ENCODE assay signal across 6 cellular contexts in the genomic region with DNA sequence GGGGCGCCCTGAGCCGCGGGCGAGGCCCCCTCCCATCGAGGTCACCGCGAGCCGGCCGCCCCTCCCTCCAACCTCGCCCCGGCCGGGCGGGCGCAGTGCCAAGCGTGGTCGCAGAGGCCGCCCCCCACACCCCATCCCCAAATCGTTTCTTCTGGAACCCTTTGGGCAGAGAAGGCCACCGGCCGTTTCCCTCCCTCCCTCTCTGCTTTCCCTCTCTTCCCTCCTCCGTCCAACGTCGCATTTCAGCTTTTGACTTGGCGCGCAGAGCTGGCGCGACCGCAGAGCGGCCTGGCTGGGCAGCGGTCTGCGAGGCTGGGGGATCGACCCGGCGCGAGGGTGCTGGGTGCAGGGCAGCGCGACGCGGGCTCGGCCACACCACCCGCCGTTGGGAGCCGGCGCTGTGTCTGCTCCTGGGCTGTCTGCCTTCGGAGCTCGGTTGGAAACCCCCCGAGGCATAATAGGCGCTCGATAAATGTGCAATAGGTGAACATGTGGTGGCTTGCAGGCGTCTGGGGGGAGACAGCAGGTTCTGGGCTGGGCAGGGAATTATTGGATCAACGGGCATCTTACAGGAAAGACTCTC. TPM values are rescaled to one million over a fixed set of nuclear protein-coding genes. Genes with fewer than 3 reads are reported as not detected.
DNase-seq lines count a peak whose midpoint lies in the region; ATAC-seq and TF ChIP-seq lines count a peak whose summit lies in the region.

No MANE protein-coding gene starts in this region.

- TF ChIP-seq POLR2A in GM18951 (IDR thresholded peaks at IDR 0.05; ENCODE audit: extremely low read depth, insufficient read depth, insufficient read length), result peak; percentile 35
- no peak for TF ChIP-seq POLR2A in GM18505 (IDR thresholded peaks at IDR 0.05; ENCODE audit: borderline replicate concordance, extremely low read depth, insufficient read depth, insufficient read length)

- intact Hi-C loops in PC-9 (cut with micrococcal nuclease; ENCODE audit: unreplicated experiment), result no loop called here
- intact Hi-C loops in right cardiac atrium (cut with DNase I), result no loop called here
- intact Hi-C loops in aorta (cut with DNase I), result no loop called here

- H3K4me1 ChIP-seq in PC-9 (replicated peaks; ENCODE audit: insufficient read depth) (peaks cover 26% of the 10 kb centered on the region; the same call in 1 of the 2 replicates), right cardiac atrium (ENCODE audit: control insufficient read depth, insufficient read depth, low read length) (peaks cover 3% of the 10 kb centered on the region), aorta (ENCODE audit: control insufficient read depth in 1 of 2, insufficient read depth in 2 of 2, low read length in 2 of 2) (no peaks in the 10 kb centered on the region)

- H3K4me2 ChIP-seq in PC-9, result peak overlapping the region; percentile 98

- WGBS in right cardiac atrium, result under 1% methylated on average over 51 of the region's 51 CpGs
- WGBS in aorta, 2 donors, result 0% methylated on average over 37 to 51 of the region's 51 CpGs

- no peaks in the 10 kb centered on the region for H3K9me3 ChIP-seq in PC-9 (ENCODE audit: insufficient read depth, low read depth)
- H3K9me3 ChIP-seq in right cardiac atrium (ENCODE audit: control insufficient read depth, low read length), result no peaks in the 10 kb centered on the region
- H3K9me3 ChIP-seq in aorta (ENCODE audit: control insufficient read depth, low read length), result no peaks in the 10 kb centered on the region

- in situ Hi-C loops in GM18951 (cut with MboI; ENCODE audit: low sequenced_read_pairs, unreplicated experiment), result no loop called here

- POLR2A ChIA-PET in PC-9 (lab: Charles Lee; ENCODE audit: unreplicated experiment), result interaction anchor here (0.6 to 0.7 kb wide), 2 partner anchors 9 to 11 kb away, joined by 7 to 16 read pairs; no protein-coding TSS in a partner anchor

- no peak for TF ChIP-seq CTCF in PC-9 (conservative IDR thresholded peaks at IDR 0.05)

- H3K27me3 ChIP-seq in PC-9 (ENCODE audit: insufficient read depth, low read depth) (no peaks in the 10 kb centered on the region), right cardiac atrium (ENCODE audit: control insufficient read depth, insufficient read depth) (no peaks in the 10 kb centered on the region), aorta (ENCODE audit: control insufficient read depth in 1 of 2, insufficient read depth in 2 of 2, low read length in 1 of 2) (no peaks in the 10 kb centered on the region)

- H3K36me3 ChIP-seq in PC-9 (ENCODE audit: low read depth) (no peaks in the 10 kb centered on the region), aorta (ENCODE audit: control insufficient read depth in 1 of 2, insufficient read depth in 2 of 2, low read length in 1 of 2) (no peaks in the 10 kb centered on the region)

- H3K9me2 ChIP-seq in PC-9 (ENCODE audit: insufficient read depth), result no peaks in the 10 kb centered on the region

- peak; percentile 1 to 8 for ATAC-seq in right cardiac atrium
- ATAC-seq in aorta (ENCODE audit: low FRiP score), result peak; percentile 8
- no peak for ATAC-seq in GM18505 (IDR thresholded peaks at IDR 0.05; ENCODE audit: unreplicated experiment)

- H3K4me3 ChIP-seq in PC-9 (peak overlapping the region; percentile 56), right cardiac atrium (ENCODE audit: low read length) (peak overlapping the region; percentile 50), aorta (ENCODE audit: low read length in 2 of 2) (peak overlapping the region; percentile 17 to 43)

- peak overlapping the region; percentile 57 for H2AFZ ChIP-seq in PC-9

- H4K20me1 ChIP-seq in PC-9 (ENCODE audit: insufficient read depth), result peaks cover 4% of the 10 kb centered on the region; the same call in 1 of the 2 replicates

- CTCF ChIA-PET in PC-9 (lab: Charles Lee), result no interaction called here

- H3K27ac ChIP-seq in PC-9 (no peak overlapping the region), right cardiac atrium (ENCODE audit: low read length) (no peak overlapping the region), aorta (ENCODE audit: low read depth in 1 of 2, low read length in 2 of 2) (no peak overlapping the region)

- H3F3A ChIP-seq in PC-9 (ENCODE audit: insufficient read depth, low read depth), result peaks cover 34% of the 10 kb centered on the region; the same call in 1 of the 2 replicates

- no TSS peak for BruUV-seq in PC-9 (replicated peaks; lab: Mats Ljungman, UMichigan)

- DNase-seq in PC-9 (peak; percentile 35 to 51), right cardiac atrium (peak in 2 of 3 donors; percentile 72 to 75), aorta (no peak), NCI-H2227 treated with DMSO at 0.1 percent for 48 hours (lab: John Stamatoyannopoulos, UW) (no peak)

- H3K79me2 ChIP-seq in PC-9 (ENCODE audit: low read depth), result no peaks in the 10 kb centered on the region

RNA-seq across cellular contexts. Expression of gene NTN3, which starts 2.9 kb away (rescaled TPM):
- 0.87 and 0.90 TPM in 2 replicates for total RNA-seq in PC-9 (2021)
- 1 to 10 TPM in 2 of 4 donors, under 1 TPM in 2; 0.50 to 1.8 (median 0.90) TPM for total RNA-seq in right cardiac atrium
- 0.59 TPM for polyA plus RNA-seq in right cardiac atrium
- under 1 TPM in 1 of 2 donors, not detected in 1; 0.42 TPM for total RNA-seq in aorta
- polyA plus RNA-seq in aorta, result not detected

RNA-seq across cellular contexts. Expression of gene TBC1D24, which starts 6.7 kb away (rescaled TPM):
- total RNA-seq in PC-9 (2021) (30.0 and 34.2 TPM in 2 replicates), right cardiac atrium (10 to 100 TPM; 11.6 to 15.5 (median 13.0) TPM), aorta (10 to 100 TPM in 1 of 2 donors, 1 to 10 TPM in 1; 6.9 to 15.6 TPM)
- polyA plus RNA-seq in right cardiac atrium (5.7 TPM), aorta (1 to 10 TPM in 1 of 2 donors, under 1 TPM in 1; 0.38 to 3.0 TPM)

RNA-seq across cellular contexts. Expression of gene TEDC2, which starts 8.3 kb away (rescaled TPM):
- total RNA-seq in PC-9 (2021) (26.3 and 28.0 TPM in 2 replicates), right cardiac atrium (1 to 10 TPM in 2 of 4 donors, under 1 TPM in 2; 0.58 to 2.2 (median 1.2) TPM), aorta (under 1 TPM; 0.62 to 0.84 TPM)
- polyA plus RNA-seq in right cardiac atrium (1.5 TPM), aorta (1 to 10 TPM in 1 of 2 donors, under 1 TPM in 1; 0.38 to 1.6 TPM)

RNA-seq across cellular contexts. Expression of gene CCNF, which starts 39.0 kb away (rescaled TPM):
- total RNA-seq in PC-9 (2021) (53.4 and 69.0 TPM in 2 replicates), right cardiac atrium (1 to 10 TPM in 3 of 4 donors, under 1 TPM in 1; 0.78 to 1.9 (median 1.5) TPM), aorta (1 to 10 TPM in 1 of 2 donors, under 1 TPM in 1; 0.91 to 3.6 TPM)
- polyA plus RNA-seq in right cardiac atrium (0.70 TPM), aorta (under 1 TPM; 0.33 to 0.75 TPM)

RNA-seq across cellular contexts. Expression of gene ATP6V0C, which starts 45.5 kb away (rescaled TPM):
- 205 and 249 TPM in 2 replicates for total RNA-seq in PC-9 (2021)
- total RNA-seq in right cardiac atrium, result 100 to 1,000 TPM; 153 to 180 (median 179) TPM
- 206 TPM for polyA plus RNA-seq in right cardiac atrium
- 100 to 1,000 TPM; 116 to 119 TPM for total RNA-seq in aorta
- 100 to 1,000 TPM in 1 of 2 donors, 10 to 100 TPM in 1; 67.9 to 108 TPM for polyA plus RNA-seq in aorta

Comparison
In these comparisons a context has a peak if more than half of its experiments do, and no peak if none do; other contexts are left out.
1. DNase-seq: peak in PC-9 (2 of 2) and right cardiac atrium (2 of 3); none in aorta (0 of 2) and NCI-H2227 treated with DMSO at 0.1 percent for 48 hours (single experiment).
2. Peak in every context shown above with its lines, with median percentiles within 50 percentile points of each other: H3K4me3 ChIP-seq.